ENCODE assay signal across 8 cellular contexts in the genomic region with DNA sequence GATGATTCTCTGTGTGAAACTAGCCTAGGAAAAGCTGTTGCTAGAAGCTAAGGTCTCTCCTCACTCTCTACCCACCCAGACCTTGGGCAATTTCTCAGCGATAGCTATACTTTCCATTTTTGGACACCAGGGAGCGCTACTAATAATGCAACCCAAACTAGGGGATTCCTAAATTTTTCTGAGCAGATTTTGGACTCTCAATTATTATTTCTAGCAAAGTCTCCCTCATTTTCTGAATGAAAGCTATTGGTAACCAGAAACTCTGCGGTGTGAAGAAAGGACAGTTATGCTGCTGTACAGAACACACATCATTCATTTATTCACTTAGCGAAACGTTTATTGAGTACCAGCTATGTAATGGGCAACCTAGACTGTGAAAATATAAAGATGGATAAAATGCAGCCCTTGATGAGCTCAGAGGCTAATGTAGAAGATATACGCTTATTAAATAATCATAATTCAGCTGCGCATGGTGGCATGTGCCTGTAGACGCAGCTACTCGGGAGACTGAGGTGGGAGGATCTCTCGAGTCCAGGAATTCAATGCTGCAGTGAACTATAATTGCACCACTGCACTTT. TPM values are rescaled to one million over a fixed set of nuclear protein-coding genes. Genes with fewer than 3 reads are reported as not detected.
DNase-seq lines count a peak whose midpoint lies in the region; ATAC-seq and TF ChIP-seq lines count a peak whose summit lies in the region.

No MANE protein-coding gene starts in this region.

- H3K27ac Mint-ChIP-seq in Caco-2 (ENCODE audit: unreplicated experiment), result no peak overlapping the region
- H3K27ac Mint-ChIP-seq in GM23338, result no peak overlapping the region
- H3K27ac Mint-ChIP-seq in activated naive CD8-positive, alpha-beta T cell treated with anti-CD3 and anti-CD28 coated beads, Interleukin-2, amount 50 U/mL, for 24 hours, result no peak overlapping the region
- H3K27ac Mint-ChIP-seq in stimulated activated naive CD8-positive, alpha-beta T cell treated with anti-CD3 and anti-CD28 coated beads, Interleukin-15, amount 100 ng/mL, for 72 hours, result no peak overlapping the region

- H3K27me3 ChIP-seq in Caco-2 (replicated peaks; ENCODE audit: control insufficient read depth, insufficient read depth, low read length) (no peaks in the 10 kb centered on the region), GM23338 (ENCODE audit: insufficient read depth) (no peaks in the 10 kb centered on the region)

- DNase-seq in Caco-2, result peak in 1 of 2 experiments; percentile 70
- peak; percentile 66 for DNase-seq in GM23338 (ENCODE audit: low spot score)
- DNase-seq in NOMO-1 (lab: John Stamatoyannopoulos, UW; ENCODE audit: unreplicated experiment in 2 of 2), result peak; percentile 49 to 63
- DNase-seq in activated naive CD8-positive, alpha-beta T cell treated with anti-CD3 and anti-CD28 coated beads, Interleukin-2, amount 50 U/mL, for 24 hours, result peak; percentile 52
- peak; percentile 46 for DNase-seq in hepatic stellate cell (ENCODE audit: low spot score)
- DNase-seq in stimulated activated naive CD8-positive, alpha-beta T cell treated with anti-CD3 and anti-CD28 coated beads, Interleukin-15, amount 100 ng/mL, for 72 hours, result peak; percentile 44 to 46

- H3K4me1 ChIP-seq in Caco-2, result peaks cover 7% of the 10 kb centered on the region
- H3K4me1 ChIP-seq in GM23338 (ENCODE audit: insufficient read depth), result peaks cover 8% of the 10 kb centered on the region

- no TSS peak for BruUV-seq in Caco-2 (replicated peaks; lab: Mats Ljungman, UMichigan)

- TF ChIP-seq CTCF in Caco-2 (IDR thresholded peaks at IDR 0.05; ENCODE audit: insufficient read depth in 1 of 2, low read depth in 1 of 2, low read length in 1 of 2, severe bottlenecking in 1 of 2, unreplicated experiment in 1 of 2) (peak; percentile 67 to 74), GM23338 (conservative IDR thresholded peaks at IDR 0.05; ENCODE audit: low read depth in 2 of 2) (peak; percentile 68 to 80)

- peaks cover 5% of the 10 kb centered on the region; the same call in 1 of the 2 replicates for H3F3A ChIP-seq in GM23338 (replicated peaks; ENCODE audit: low read depth)

- H3K36me3 Mint-ChIP-seq in Caco-2 (ENCODE audit: insufficient read depth, unreplicated experiment) (peaks cover 6% of the 10 kb centered on the region), GM23338 (ENCODE audit: low read depth) (no peaks in the 10 kb centered on the region; the same call in 2 of the 3 replicates)
- H3K36me3 Mint-ChIP-seq in activated naive CD8-positive, alpha-beta T cell treated with anti-CD3 and anti-CD28 coated beads, Interleukin-2, amount 50 U/mL, for 24 hours (ENCODE audit: low read depth), result no peaks in the 10 kb centered on the region

- H3K4me3 ChIP-seq in Caco-2 (ENCODE audit: low read depth, low read length), result no peak overlapping the region
- no peak overlapping the region for H3K4me3 ChIP-seq in GM23338

- no peaks in the 10 kb centered on the region for H3K9me3 Mint-ChIP-seq in Caco-2 (ENCODE audit: unreplicated experiment)
- H3K9me3 Mint-ChIP-seq in GM23338, result no peaks in the 10 kb centered on the region
- H3K9me3 Mint-ChIP-seq in activated naive CD8-positive, alpha-beta T cell treated with anti-CD3 and anti-CD28 coated beads, Interleukin-2, amount 50 U/mL, for 24 hours, result no peaks in the 10 kb centered on the region
- H3K9me3 Mint-ChIP-seq in stimulated activated naive CD8-positive, alpha-beta T cell treated with anti-CD3 and anti-CD28 coated beads, Interleukin-15, amount 100 ng/mL, for 72 hours, result no peaks in the 10 kb centered on the region

- H3K79me2 ChIP-seq in GM23338 (replicated peaks; ENCODE audit: insufficient read depth), result no peaks in the 10 kb centered on the region

- CTCF ChIA-PET in Caco-2 (lab: Charles Lee), result interaction anchor here (0.6 to 3.4 kb wide), 28 partner anchors 8 to 338 kb away, joined by 3 to 81 read pairs (median 4); a partner anchor contains a TSS

- POLR2A ChIA-PET in Caco-2 (lab: Charles Lee), result interaction anchor here (0.6 to 1.4 kb wide), 2 partner anchors 9 to 56 kb away, joined by 4 to 10 read pairs; a partner anchor contains a TSS

- no peak overlapping the region for H3K27ac ChIP-seq in GM23338 (ENCODE audit: low read depth)

- ATAC-seq in GM23338 (peak; percentile 77), GM21390 (IDR thresholded peaks at IDR 0.05; ENCODE audit: unreplicated experiment) (no peak), GM21367 (IDR thresholded peaks at IDR 0.05; ENCODE audit: unreplicated experiment) (no peak)
- peak; percentile 62 for ATAC-seq in activated naive CD8-positive, alpha-beta T cell treated with anti-CD3 and anti-CD28 coated beads, Interleukin-2, amount 50 U/mL, for 24 hours
- peak; percentile 69 for ATAC-seq in stimulated activated naive CD8-positive, alpha-beta T cell treated with anti-CD3 and anti-CD28 coated beads, Interleukin-15, amount 100 ng/mL, for 72 hours

- H3K9me2 ChIP-seq in GM23338 (ENCODE audit: insufficient read depth), result no peaks in the 10 kb centered on the region

- no peak overlapping the region for H3K4me3 Mint-ChIP-seq in Caco-2 (ENCODE audit: unreplicated experiment)
- H3K4me3 Mint-ChIP-seq in GM23338, result no peak overlapping the region
- no peak overlapping the region for H3K4me3 Mint-ChIP-seq in activated naive CD8-positive, alpha-beta T cell treated with anti-CD3 and anti-CD28 coated beads, Interleukin-2, amount 50 U/mL, for 24 hours
- H3K4me3 Mint-ChIP-seq in stimulated activated naive CD8-positive, alpha-beta T cell treated with anti-CD3 and anti-CD28 coated beads, Interleukin-15, amount 100 ng/mL, for 72 hours, result no peak overlapping the region

- intact Hi-C loops in Caco-2 (cut with micrococcal nuclease; ENCODE audit: unreplicated experiment), result loop anchor here (1.0 kb wide), 1 partner anchor 223 kb away; no protein-coding TSS in a partner anchor

- H3K4me1 Mint-ChIP-seq in Caco-2 (ENCODE audit: low read depth, unreplicated experiment) (peaks cover 19% of the 10 kb centered on the region), GM23338 (peaks cover 8% of the 10 kb centered on the region)
- H3K4me1 Mint-ChIP-seq in activated naive CD8-positive, alpha-beta T cell treated with anti-CD3 and anti-CD28 coated beads, Interleukin-2, amount 50 U/mL, for 24 hours, result peaks cover 41% of the 10 kb centered on the region
- H3K4me1 Mint-ChIP-seq in stimulated activated naive CD8-positive, alpha-beta T cell treated with anti-CD3 and anti-CD28 coated beads, Interleukin-15, amount 100 ng/mL, for 72 hours, result peaks cover 51% of the 10 kb centered on the region

- H3K36me3 ChIP-seq in Caco-2 (ENCODE audit: control insufficient read depth, insufficient read depth, low read length), result no peaks in the 10 kb centered on the region
- H3K36me3 ChIP-seq in GM23338 (ENCODE audit: insufficient read depth), result no peaks in the 10 kb centered on the region

- no peak overlapping the region for H3K4me2 ChIP-seq in GM23338

- no peaks in the 10 kb centered on the region for H4K20me1 ChIP-seq in GM23338 (replicated peaks; ENCODE audit: insufficient read depth)

- H2AFZ ChIP-seq in GM23338, result no peak overlapping the region

- H3K27me3 Mint-ChIP-seq in Caco-2 (ENCODE audit: insufficient read depth, unreplicated experiment), result no peaks in the 10 kb centered on the region
- no peaks in the 10 kb centered on the region for H3K27me3 Mint-ChIP-seq in GM23338 (ENCODE audit: insufficient read depth, low read depth, poor library complexity)
- H3K27me3 Mint-ChIP-seq in activated naive CD8-positive, alpha-beta T cell treated with anti-CD3 and anti-CD28 coated beads, Interleukin-2, amount 50 U/mL, for 24 hours, result no peaks in the 10 kb centered on the region
- no peaks in the 10 kb centered on the region for H3K27me3 Mint-ChIP-seq in stimulated activated naive CD8-positive, alpha-beta T cell treated with anti-CD3 and anti-CD28 coated beads, Interleukin-15, amount 100 ng/mL, for 72 hours

- H3K9me3 ChIP-seq in Caco-2, result no peaks in the 10 kb centered on the region

TF ChIP-seq in GM23338, 12 proteins besides CTCF, POLR2A, EP300 and RAD21 (continues in another document):
- no peak for TF ChIP-seq JUNB (IDR thresholded peaks at IDR 0.05; ENCODE audit: unreplicated experiment)
- no peak for TF ChIP-seq EZH2phosphoT487 (IDR thresholded peaks at IDR 0.05; ENCODE audit: unreplicated experiment)
- no peak for TF ChIP-seq ZNF331 (CRISPR knock-in tag; IDR thresholded peaks at IDR 0.05; ENCODE audit: low read depth)
- no peak for TF ChIP-seq ZNF114 (CRISPR knock-in tag; IDR thresholded peaks at IDR 0.05)
- TF ChIP-seq NANOG (IDR thresholded peaks at IDR 0.05; ENCODE audit: borderline replicate concordance), result no peak
- no peak for TF ChIP-seq CREB1 (CRISPR knock-in tag; IDR thresholded peaks at IDR 0.05; ENCODE audit: low read depth)
- TF ChIP-seq POLR2AphosphoS5 (IDR thresholded peaks at IDR 0.05; ENCODE audit: low read depth), result no peak

RNA-seq across cellular contexts. Expression of a gene that starts 6.1 kb away (rescaled TPM):
- total RNA-seq in Caco-2 (2022), result 54.2 and 55.1 TPM in 2 replicates
- total RNA-seq in GM23338 (2014; rRNA removed; shearing (Covaris generic)), result 9.3 and 14.0 TPM in 2 replicates
- polyA plus RNA-seq in GM23338 (2016; fragmentation: Nextera tagmentation; extraction: Ambion mirVana), result 3.5 and 3.9 TPM in 2 replicates

RNA-seq across cellular contexts. Expression of a gene that starts 8.6 kb away (rescaled TPM):
- total RNA-seq in Caco-2 (2022), result 36.9 and 40.5 TPM in 2 replicates
- 38.6 and 39.5 TPM in 2 replicates for total RNA-seq in GM23338 (2014; rRNA removed; shearing (Covaris generic))
- polyA plus RNA-seq in GM23338 (2016; fragmentation: Nextera tagmentation; extraction: Ambion mirVana), result 23.2 and 26.3 TPM in 2 replicates

RNA-seq across cellular contexts. Expression of a gene that starts 41.0 kb away (rescaled TPM):
- 53.6 and 57.9 TPM in 2 replicates for total RNA-seq in Caco-2 (2022)
- total RNA-seq in GM23338 (2014; rRNA removed; shearing (Covaris generic)), result 43.2 TPM in 2 replicates
- polyA plus RNA-seq in GM23338 (2016; fragmentation: Nextera tagmentation; extraction: Ambion mirVana), result 37.8 and 39.3 TPM in 2 replicates

RNA-seq across cellular contexts. Expression of a gene that starts 52.0 kb away (rescaled TPM):
- 146 and 150 TPM in 2 replicates for total RNA-seq in Caco-2 (2022)
- 170 and 174 TPM in 2 replicates for total RNA-seq in GM23338 (2014; rRNA removed; shearing (Covaris generic))
- 20.7 and 23.9 TPM in 2 replicates for polyA plus RNA-seq in GM23338 (2016; fragmentation: Nextera tagmentation; extraction: Ambion mirVana)

Comparison
In these comparisons a context has a peak if more than half of its experiments do, and no peak if none do; other contexts are left out.
1. ATAC-seq: peak in GM23338 (single experiment), activated naive CD8-positive, alpha-beta T cell treated with anti-CD3 and anti-CD28 coated beads, Interleukin-2, amount 50 U/mL, for 24 hours (single experiment) and stimulated activated naive CD8-positive, alpha-beta T cell treated with anti-CD3 and anti-CD28 coated beads, Interleukin-15, amount 100 ng/mL, for 72 hours (single experiment); none in GM21390 (single experiment) and GM21367 (single experiment).